8 cellular contexts compared by ENCODE assay signal in the genomic region with DNA sequence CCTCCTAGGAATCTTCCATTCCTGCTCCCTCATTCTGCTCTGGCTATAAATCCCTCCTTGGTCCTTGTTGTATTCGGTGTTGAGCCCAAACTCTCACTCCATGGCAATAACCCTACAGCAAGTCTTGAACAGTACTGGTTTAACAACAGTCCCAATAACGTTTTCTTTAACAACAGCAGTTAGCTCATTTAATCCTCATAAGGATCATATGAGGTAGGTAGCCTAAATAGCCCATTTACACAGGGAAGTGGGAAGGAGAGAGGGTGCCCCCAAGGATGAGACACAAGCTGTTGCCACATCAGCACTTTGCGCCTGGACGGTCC. TPM values are rescaled to one million over a fixed set of nuclear protein-coding genes. Genes with fewer than 3 reads are reported as not detected.
DNase-seq lines count a peak whose midpoint lies in the region; ATAC-seq and TF ChIP-seq lines count a peak whose summit lies in the region.

No MANE protein-coding gene starts in this region.

- H3K4me3 Mint-ChIP-seq in CD14-positive monocyte (peak overlapping the region; percentile 93 to 98), nephron (peak overlapping the region; percentile 93 to 99 (median 95))
- peak overlapping the region; percentile 99 for H3K4me3 Mint-ChIP-seq in central memory CD8-positive, alpha-beta T cell

- H3K27ac ChIP-seq in HL-60 (replicated peaks): peak overlapping the region; percentile 98

- H3K27me3 Mint-ChIP-seq in CD14-positive monocyte (ENCODE audit: low read depth in 3 of 3) (peaks cover 0 to 1% (median 1%) of the 10 kb centered on the region in 3 donors), nephron (ENCODE audit: low read depth) (no peaks in the 10 kb centered on the region)
- no peaks in the 10 kb centered on the region for H3K27me3 Mint-ChIP-seq in central memory CD8-positive, alpha-beta T cell

- intact Hi-C loops in CD14-positive monocyte (cut with micrococcal nuclease): loop anchor here (2.0 to 10.0 kb wide), 5 partner anchors 15 to 447 kb away; no protein-coding TSS in a partner anchor

- H3K27ac Mint-ChIP-seq in CD14-positive monocyte (peak overlapping the region; percentile 98 to 100 (median 99)), nephron (peak overlapping the region; percentile 54 to 65 (median 61))
- peak overlapping the region; percentile 92 for H3K27ac Mint-ChIP-seq in central memory CD8-positive, alpha-beta T cell (ENCODE audit: low read depth)

- no peaks in the 10 kb centered on the region for H3K27me3 ChIP-seq in HL-60 (ENCODE audit: insufficient read depth, poor library complexity, severe bottlenecking)

- TF ChIP-seq CTCF in CD14-positive monocyte (IDR thresholded peaks at IDR 0.05): no peak
- no peak for TF ChIP-seq CTCF in HL-60 (IDR thresholded peaks at IDR 0.05; ENCODE audit: insufficient read depth, low read length)
- TF ChIP-seq CTCF in nephron (IDR thresholded peaks at IDR 0.05; ENCODE audit: unreplicated experiment in 3 of 3): no peak

- peaks cover 87% of the 10 kb centered on the region for H3K4me1 Mint-ChIP-seq in CD14-positive monocyte
- H3K4me1 Mint-ChIP-seq in central memory CD8-positive, alpha-beta T cell: peaks cover 65% of the 10 kb centered on the region
- peaks cover 29% of the 10 kb centered on the region for H3K4me1 Mint-ChIP-seq in nephron

- H3K4me3 ChIP-seq in HL-60 (replicated peaks; ENCODE audit: insufficient read depth, low read length): peak overlapping the region; percentile 79; the same call in 1 of the 2 replicates

- ATAC-seq in central memory CD8-positive, alpha-beta T cell (replicated peaks; ENCODE audit: extremely low read depth, poor library complexity, severe bottlenecking): no peak

- DNase-seq in CD14-positive monocyte (ENCODE audit: low spot score): no peak
- no peak for DNase-seq in HL-60 (ENCODE audit: low read depth in 1 of 2, low spot score in 1 of 2)
- DNase-seq in central memory CD8-positive, alpha-beta T cell (ENCODE audit: low spot score in 2 of 2): no peak
- DNase-seq in nucleus accumbens (lab: John Stamatoyannopoulos, UW): no peak
- no peak for DNase-seq in SW480 (ENCODE audit: low spot score)
- no peak for DNase-seq in AG08396 (ENCODE audit: low spot score)
- no peak for DNase-seq in NCI-H748 treated with DMSO at 0.1 percent for 48 hours (lab: John Stamatoyannopoulos, UW)

- no peaks in the 10 kb centered on the region for H3K9me3 Mint-ChIP-seq in CD14-positive monocyte
- H3K9me3 Mint-ChIP-seq in central memory CD8-positive, alpha-beta T cell: no peaks in the 10 kb centered on the region
- H3K9me3 Mint-ChIP-seq in nephron: no peaks in the 10 kb centered on the region

- peaks cover 4 to 11% of the 10 kb centered on the region in 2 donors for H3K36me3 Mint-ChIP-seq in CD14-positive monocyte
- H3K36me3 Mint-ChIP-seq in central memory CD8-positive, alpha-beta T cell (ENCODE audit: insufficient read depth): peaks cover 8% of the 10 kb centered on the region
- H3K36me3 Mint-ChIP-seq in nephron (ENCODE audit: low read depth): no peaks in the 10 kb centered on the region

RNA-seq across cellular contexts. Expression of gene AGTRAP, which starts 0.4 kb away (rescaled TPM):
- polyA plus RNA-seq in CD14-positive monocyte: 100 to 1,000 TPM; 842 to 938 TPM

RNA-seq across cellular contexts. Expression of gene C1orf167, which starts 26.5 kb away (rescaled TPM):
- polyA plus RNA-seq in CD14-positive monocyte: not detected

RNA-seq across cellular contexts. Expression of gene DRAXIN, which starts 44.0 kb away (rescaled TPM):
- under 1 TPM; 0.14 to 0.18 TPM for polyA plus RNA-seq in CD14-positive monocyte

RNA-seq across cellular contexts. Expression of gene MAD2L2, which starts 54.5 kb away (rescaled TPM):
- polyA plus RNA-seq in CD14-positive monocyte: 10 to 100 TPM; 57.8 to 71.3 TPM
